1 cellular context compared by ENCODE assay signal in the genomic region with DNA sequence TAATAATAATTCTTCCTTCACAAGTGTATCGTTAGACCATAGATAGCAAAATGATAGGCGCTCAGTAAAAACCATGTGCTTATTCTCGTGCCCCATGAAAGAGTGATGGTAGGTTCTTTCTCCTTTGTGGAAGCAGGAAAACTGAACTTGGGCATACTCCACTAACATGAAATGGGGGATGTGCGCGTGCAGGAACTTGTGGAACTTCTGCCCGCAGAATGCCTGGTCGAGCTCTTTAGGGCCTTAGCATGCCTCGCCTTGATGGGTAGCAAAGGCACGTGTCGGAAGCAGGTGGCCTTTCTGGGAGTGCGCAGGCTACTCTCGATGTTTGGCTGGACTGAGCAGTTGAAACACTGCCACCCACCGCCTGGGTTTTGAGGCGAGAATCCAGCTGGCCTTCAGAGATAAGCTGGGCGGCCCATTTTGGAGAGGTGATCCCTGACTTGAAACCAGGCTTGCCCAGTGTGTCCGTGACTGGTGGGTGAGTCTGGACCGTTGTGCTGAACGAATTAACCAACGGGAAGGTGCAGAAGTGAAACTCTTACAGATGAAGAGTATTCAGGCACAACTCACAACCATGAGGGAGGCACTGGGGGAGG.
A peak's percentile ranks its signal among the peaks of the same experiment; 100 is the strongest.
TF ChIP-seq lines count a peak whose summit lies in the region.

No MANE protein-coding gene starts in this region.

TF ChIP-seq in K562, 482 proteins besides CTCF, POLR2A, EP300 and RAD21 (continued from another document and continues in another):
- TF ChIP-seq ZNF639 (CRISPR knock-in tag; conservative IDR thresholded peaks at IDR 0.05 in 1 of 2, IDR thresholded peaks at IDR 0.05 in 1 of 2) = peak in 1 of 2 experiments; percentile 42; a peak in 1 of 4 replicates
- TF ChIP-seq DACH1 (IDR thresholded peaks at IDR 0.05; ENCODE audit: partially characterized antibody) = peak; percentile 70
- TF ChIP-seq ZNF668 (CRISPR knock-in tag; IDR thresholded peaks at IDR 0.05) = no peak
- TF ChIP-seq BMI1 (IDR thresholded peaks at IDR 0.05; ENCODE audit: low read length) = no peak
- no peak for TF ChIP-seq CGGBP1 (CRISPR knock-in tag; IDR thresholded peaks at IDR 0.05)
- no peak for TF ChIP-seq POLR2B (IDR thresholded peaks at IDR 0.05; ENCODE audit: low read depth, partially characterized antibody)
- TF ChIP-seq YY1 (IDR thresholded peaks at IDR 0.05; ENCODE audit: borderline replicate concordance in 1 of 3, control insufficient read depth in 1 of 3, extremely low read depth in 1 of 3, insufficient read depth in 3 of 3, insufficient read length in 1 of 3, insufficient replicate concordance in 2 of 3, low read depth in 1 of 3, low read length in 2 of 3) = peak in 2 of 3 experiments; percentile 44 to 64
- TF ChIP-seq RUNX1 (IDR thresholded peaks at IDR 0.05; ENCODE audit: low read depth) = peak; percentile 70; the same call in 1 of the 2 replicates
- TF ChIP-seq, protein P1, sequence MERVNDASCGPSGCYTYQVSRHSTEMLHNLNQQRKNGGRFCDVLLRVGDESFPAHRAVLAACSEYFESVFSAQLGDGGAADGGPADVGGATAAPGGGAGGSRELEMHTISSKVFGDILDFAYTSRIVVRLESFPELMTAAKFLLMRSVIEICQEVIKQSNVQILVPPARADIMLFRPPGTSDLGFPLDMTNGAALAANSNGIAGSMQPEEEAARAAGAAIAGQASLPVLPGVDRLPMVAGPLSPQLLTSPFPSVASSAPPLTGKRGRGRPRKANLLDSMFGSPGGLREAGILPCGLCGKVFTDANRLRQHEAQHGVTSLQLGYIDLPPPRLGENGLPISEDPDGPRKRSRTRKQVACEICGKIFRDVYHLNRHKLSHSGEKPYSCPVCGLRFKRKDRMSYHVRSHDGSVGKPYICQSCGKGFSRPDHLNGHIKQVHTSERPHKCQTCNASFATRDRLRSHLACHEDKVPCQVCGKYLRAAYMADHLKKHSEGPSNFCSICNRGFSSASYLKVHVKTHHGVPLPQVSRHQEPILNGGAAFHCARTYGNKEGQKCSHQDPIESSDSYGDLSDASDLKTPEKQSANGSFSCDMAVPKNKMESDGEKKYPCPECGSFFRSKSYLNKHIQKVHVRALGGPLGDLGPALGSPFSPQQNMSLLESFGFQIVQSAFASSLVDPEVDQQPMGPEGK (CRISPR knock-in tag; IDR thresholded peaks at IDR 0.05; ENCODE audit: borderline replicate concordance) = no peak
- TF ChIP-seq FOXK2 (conservative IDR thresholded peaks at IDR 0.05 in 1 of 2, IDR thresholded peaks at IDR 0.05 in 1 of 2; ENCODE audit: low read depth in 2 of 2) = 0 out of 4 replicates have a peak, but pooled peaks of 1 of the 2 experiments have one; percentile 17
- TF ChIP-seq, protein P2, sequence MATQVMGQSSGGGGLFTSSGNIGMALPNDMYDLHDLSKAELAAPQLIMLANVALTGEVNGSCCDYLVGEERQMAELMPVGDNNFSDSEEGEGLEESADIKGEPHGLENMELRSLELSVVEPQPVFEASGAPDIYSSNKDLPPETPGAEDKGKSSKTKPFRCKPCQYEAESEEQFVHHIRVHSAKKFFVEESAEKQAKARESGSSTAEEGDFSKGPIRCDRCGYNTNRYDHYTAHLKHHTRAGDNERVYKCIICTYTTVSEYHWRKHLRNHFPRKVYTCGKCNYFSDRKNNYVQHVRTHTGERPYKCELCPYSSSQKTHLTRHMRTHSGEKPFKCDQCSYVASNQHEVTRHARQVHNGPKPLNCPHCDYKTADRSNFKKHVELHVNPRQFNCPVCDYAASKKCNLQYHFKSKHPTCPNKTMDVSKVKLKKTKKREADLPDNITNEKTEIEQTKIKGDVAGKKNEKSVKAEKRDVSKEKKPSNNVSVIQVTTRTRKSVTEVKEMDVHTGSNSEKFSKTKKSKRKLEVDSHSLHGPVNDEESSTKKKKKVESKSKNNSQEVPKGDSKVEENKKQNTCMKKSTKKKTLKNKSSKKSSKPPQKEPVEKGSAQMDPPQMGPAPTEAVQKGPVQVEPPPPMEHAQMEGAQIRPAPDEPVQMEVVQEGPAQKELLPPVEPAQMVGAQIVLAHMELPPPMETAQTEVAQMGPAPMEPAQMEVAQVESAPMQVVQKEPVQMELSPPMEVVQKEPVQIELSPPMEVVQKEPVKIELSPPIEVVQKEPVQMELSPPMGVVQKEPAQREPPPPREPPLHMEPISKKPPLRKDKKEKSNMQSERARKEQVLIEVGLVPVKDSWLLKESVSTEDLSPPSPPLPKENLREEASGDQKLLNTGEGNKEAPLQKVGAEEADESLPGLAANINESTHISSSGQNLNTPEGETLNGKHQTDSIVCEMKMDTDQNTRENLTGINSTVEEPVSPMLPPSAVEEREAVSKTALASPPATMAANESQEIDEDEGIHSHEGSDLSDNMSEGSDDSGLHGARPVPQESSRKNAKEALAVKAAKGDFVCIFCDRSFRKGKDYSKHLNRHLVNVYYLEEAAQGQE (CRISPR knock-in tag; IDR thresholded peaks at IDR 0.05; ENCODE audit: low read depth) = no peak
- TF ChIP-seq ZFP91 (CRISPR knock-in tag; IDR thresholded peaks at IDR 0.05) = peak; percentile 14; the same call in 1 of the 2 replicates
- TF ChIP-seq TBP (optimal IDR thresholded peaks at IDR 0.05; ENCODE audit: low read depth, low read length) = peak; percentile 41
- no peak for TF ChIP-seq ZNF175 (CRISPR knock-in tag; IDR thresholded peaks at IDR 0.05; ENCODE audit: low read depth)
- TF ChIP-seq, protein P3, sequence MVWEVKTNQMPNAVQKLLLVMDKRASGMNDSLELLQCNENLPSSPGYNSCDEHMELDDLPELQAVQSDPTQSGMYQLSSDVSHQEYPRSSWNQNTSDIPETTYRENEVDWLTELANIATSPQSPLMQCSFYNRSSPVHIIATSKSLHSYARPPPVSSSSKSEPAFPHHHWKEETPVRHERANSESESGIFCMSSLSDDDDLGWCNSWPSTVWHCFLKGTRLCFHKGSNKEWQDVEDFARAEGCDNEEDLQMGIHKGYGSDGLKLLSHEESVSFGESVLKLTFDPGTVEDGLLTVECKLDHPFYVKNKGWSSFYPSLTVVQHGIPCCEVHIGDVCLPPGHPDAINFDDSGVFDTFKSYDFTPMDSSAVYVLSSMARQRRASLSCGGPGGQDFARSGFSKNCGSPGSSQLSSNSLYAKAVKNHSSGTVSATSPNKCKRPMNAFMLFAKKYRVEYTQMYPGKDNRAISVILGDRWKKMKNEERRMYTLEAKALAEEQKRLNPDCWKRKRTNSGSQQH (CRISPR knock-in tag; IDR thresholded peaks at IDR 0.05) = peak; percentile 65; the same call in 1 of the 2 replicates
- TF ChIP-seq U2AF1 (optimal IDR thresholded peaks at IDR 0.05; ENCODE audit: low read depth, low read length) = no peak
- peak; percentile 85 for TF ChIP-seq GATA2 (CRISPR knock-in tag; IDR thresholded peaks at IDR 0.05)
- TF ChIP-seq FIP1L1 (IDR thresholded peaks at IDR 0.05; ENCODE audit: low read depth, low read length, poor library complexity, severe bottlenecking) = no peak
- TF ChIP-seq, protein P4, sequence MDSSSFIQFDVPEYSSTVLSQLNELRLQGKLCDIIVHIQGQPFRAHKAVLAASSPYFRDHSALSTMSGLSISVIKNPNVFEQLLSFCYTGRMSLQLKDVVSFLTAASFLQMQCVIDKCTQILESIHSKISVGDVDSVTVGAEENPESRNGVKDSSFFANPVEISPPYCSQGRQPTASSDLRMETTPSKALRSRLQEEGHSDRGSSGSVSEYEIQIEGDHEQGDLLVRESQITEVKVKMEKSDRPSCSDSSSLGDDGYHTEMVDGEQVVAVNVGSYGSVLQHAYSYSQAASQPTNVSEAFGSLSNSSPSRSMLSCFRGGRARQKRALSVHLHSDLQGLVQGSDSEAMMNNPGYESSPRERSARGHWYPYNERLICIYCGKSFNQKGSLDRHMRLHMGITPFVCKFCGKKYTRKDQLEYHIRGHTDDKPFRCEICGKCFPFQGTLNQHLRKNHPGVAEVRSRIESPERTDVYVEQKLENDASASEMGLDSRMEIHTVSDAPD (CRISPR knock-in tag; IDR thresholded peaks at IDR 0.05) = no peak
- peak; percentile 95 for TF ChIP-seq MAX (CRISPR knock-in tag; IDR thresholded peaks at IDR 0.05)
- TF ChIP-seq, protein P5, sequence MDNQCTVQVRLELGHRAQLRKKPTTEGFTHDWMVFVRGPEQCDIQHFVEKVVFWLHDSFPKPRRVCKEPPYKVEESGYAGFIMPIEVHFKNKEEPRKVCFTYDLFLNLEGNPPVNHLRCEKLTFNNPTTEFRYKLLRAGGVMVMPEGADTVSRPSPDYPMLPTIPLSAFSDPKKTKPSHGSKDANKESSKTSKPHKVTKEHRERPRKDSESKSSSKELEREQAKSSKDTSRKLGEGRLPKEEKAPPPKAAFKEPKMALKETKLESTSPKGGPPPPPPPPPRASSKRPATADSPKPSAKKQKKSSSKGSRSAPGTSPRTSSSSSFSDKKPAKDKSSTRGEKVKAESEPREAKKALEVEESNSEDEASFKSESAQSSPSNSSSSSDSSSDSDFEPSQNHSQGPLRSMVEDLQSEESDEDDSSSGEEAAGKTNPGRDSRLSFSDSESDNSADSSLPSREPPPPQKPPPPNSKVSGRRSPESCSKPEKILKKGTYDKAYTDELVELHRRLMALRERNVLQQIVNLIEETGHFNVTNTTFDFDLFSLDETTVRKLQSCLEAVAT (IDR thresholded peaks at IDR 0.05) = 0 out of 4 replicates have a peak, but pooled peaks of 1 of the 2 experiments have one; percentile 19
- TF ChIP-seq MXI1 (IDR thresholded peaks at IDR 0.05; ENCODE audit: low read depth, low read length) = no peak
- TF ChIP-seq, protein P6, sequence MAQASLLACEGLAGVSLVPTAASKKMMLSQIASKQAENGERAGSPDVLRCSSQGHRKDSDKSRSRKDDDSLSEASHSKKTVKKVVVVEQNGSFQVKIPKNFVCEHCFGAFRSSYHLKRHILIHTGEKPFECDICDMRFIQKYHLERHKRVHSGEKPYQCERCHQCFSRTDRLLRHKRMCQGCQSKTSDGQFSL (CRISPR knock-in tag; IDR thresholded peaks at IDR 0.05) = no peak
- TF ChIP-seq, protein P6 (tag; IDR thresholded peaks at IDR 0.05) = no peak
- TF ChIP-seq NR2F6 (CRISPR knock-in tag; IDR thresholded peaks at IDR 0.05) = no peak
- TF ChIP-seq RAD51 (IDR thresholded peaks at IDR 0.05; ENCODE audit: borderline replicate concordance, low read depth) = peak; percentile 24; the same call in 1 of the 2 replicates
- no peak for TF ChIP-seq ID3 (CRISPR knock-in tag; IDR thresholded peaks at IDR 0.05)
- peak; percentile 56; the same call in 1 of the 2 replicates for TF ChIP-seq ID3 (tag; IDR thresholded peaks at IDR 0.05)
- TF ChIP-seq ZNF324 (CRISPR knock-in tag; IDR thresholded peaks at IDR 0.05) = 0 out of 2 replicates have a peak, but pooled peaks have one; percentile 25
- TF ChIP-seq CREM (IDR thresholded peaks at IDR 0.05; ENCODE audit: low read depth) = peak; percentile 33
- no peak for TF ChIP-seq CBX8 (IDR thresholded peaks at IDR 0.05; ENCODE audit: borderline replicate concordance, extremely low read depth, low read depth, low read length, poor library complexity, severe bottlenecking)
- 0 out of 2 replicates have a peak, but pooled peaks have one; percentile 21 for TF ChIP-seq MBD2 (IDR thresholded peaks at IDR 0.05; ENCODE audit: borderline replicate concordance, low read depth)
- TF ChIP-seq ZNF184 (CRISPR knock-in tag; IDR thresholded peaks at IDR 0.05) = no peak
- TF ChIP-seq ZNF143 (CRISPR knock-in tag; IDR thresholded peaks at IDR 0.05) = no peak
- TF ChIP-seq CC2D1A (IDR thresholded peaks at IDR 0.05) = peak; percentile 46; the same call in 1 of the 2 replicates
- TF ChIP-seq ETS2 (tag; IDR thresholded peaks at IDR 0.05; ENCODE audit: borderline replicate concordance, poor library complexity, severe bottlenecking) = no peak
- no peak for TF ChIP-seq TAF1 (IDR thresholded peaks at IDR 0.05; ENCODE audit: control insufficient read depth, extremely low read depth, insufficient read depth, low read length, severe bottlenecking)
- no peak for TF ChIP-seq KLF1 (tag; IDR thresholded peaks at IDR 0.05)
- no peak; a peak in 1 of 4 replicates for TF ChIP-seq CSDE1 (IDR thresholded peaks at IDR 0.05)
- peak; percentile 47; the same call in 1 of the 2 replicates for TF ChIP-seq ZKSCAN1 (IDR thresholded peaks at IDR 0.05; ENCODE audit: low read depth, low read length)
- peak; percentile 49; the same call in 1 of the 2 replicates for TF ChIP-seq FOXP1 (CRISPR knock-in tag; IDR thresholded peaks at IDR 0.05)
- TF ChIP-seq RBM17 (IDR thresholded peaks at IDR 0.05; ENCODE audit: borderline replicate concordance, low read depth, low read length) = no peak
- TF ChIP-seq SRSF1 (IDR thresholded peaks at IDR 0.05; ENCODE audit: low read depth, low read length) = no peak
- peak; percentile 45; the same call in 1 of the 2 replicates for TF ChIP-seq LEF1 (IDR thresholded peaks at IDR 0.05)
- TF ChIP-seq ZC3H4 (CRISPR knock-in tag; IDR thresholded peaks at IDR 0.05; ENCODE audit: borderline replicate concordance) = no peak
- no peak for TF ChIP-seq RBM22 (IDR thresholded peaks at IDR 0.05; ENCODE audit: low read depth, low read length, poor library complexity, severe bottlenecking)
